In genomic region chr2:187349328-187349944, GRCh38 we compare ENCODE assay signal across 16 cellular contexts.
DNase-seq lines count a peak whose midpoint lies in the region; ATAC-seq and TF ChIP-seq lines count a peak whose summit lies in the region.
"Had no signal": no experiment of that assay in that cellular context is flagged by ENCODE, and none has a peak within 500 bp of the region (broad histone marks: within the 10 kb centered on the region; RNA-seq: fewer than 3 reads in every experiment).

No MANE protein-coding gene starts in this region.

- H3K27me3 ChIP-seq in SK-N-SH (ENCODE audit: insufficient read depth) (no peaks in the 10 kb centered on the region), left ventricle myocardium inferior (ENCODE audit: low read depth) (no peaks in the 10 kb centered on the region), aorta (ENCODE audit: control insufficient read depth in 1 of 2, insufficient read depth in 2 of 2, low read length in 1 of 2) (no peaks in the 10 kb centered on the region), Karpas-422 (ENCODE audit: low read length) (no peaks in the 10 kb centered on the region)
- H3K27me3 ChIP-seq: transverse colon had no signal

- H4K20me1 ChIP-seq in SK-N-SH (ENCODE audit: insufficient read depth) (no peaks in the 10 kb centered on the region), Karpas-422 (ENCODE audit: insufficient read depth, low read depth, low read length) (no peaks in the 10 kb centered on the region)

- TF ChIP-seq RAD21 in SK-N-SH (IDR thresholded peaks at IDR 0.05; ENCODE audit: low read length), result no peak

- no peaks in the 10 kb centered on the region for H3K4me1 ChIP-seq in SK-N-SH (ENCODE audit: control insufficient read depth in 1 of 2, insufficient read depth in 2 of 2, low read depth in 1 of 2, low read length in 1 of 2)
- peaks cover 19% of the 10 kb centered on the region for H3K4me1 ChIP-seq in left ventricle myocardium inferior
- H3K4me1 ChIP-seq in aorta (ENCODE audit: control insufficient read depth in 1 of 2, insufficient read depth in 2 of 2, low read length in 2 of 2), result peaks cover 0 to 2% of the 10 kb centered on the region in 2 donors
- no peaks in the 10 kb centered on the region for H3K4me1 ChIP-seq in Karpas-422 (ENCODE audit: low read length)
- H3K4me1 ChIP-seq: transverse colon had no signal

- DNase-seq in SK-N-SH, result no peak
- DNase-seq in choroid plexus epithelial cell (ENCODE audit: low read depth), result peak; percentile 35
- DNase-seq in left ventricle myocardium inferior, result no peak
- DNase-seq in aorta, result no peak
- DNase-seq in Karpas-422, result no peak
- DNase-seq in DMS53 treated with DMSO at 0.1 percent for 48 hours (lab: John Stamatoyannopoulos, UW; ENCODE audit: unreplicated experiment), result no peak
- DNase-seq: 8988T; activated CD4-positive, alpha-beta memory T cell treated with anti-CD3 and anti-CD28 coated beads, Interleukin-2, amount 10 ng/mL, durations not matched to agents 7 days and 5 days; anterior cingulate cortex; effector memory CD4-positive, alpha-beta T cell; head of caudate nucleus; posterior cingulate gyrus; stimulated activated CD4-positive, alpha-beta T cell treated with anti-CD3 and anti-CD28 coated beads, Interleukin-15, amount 100 ng/mL, for 24 hours; transverse colon had no signal

- no peak for TF ChIP-seq EP300 in SK-N-SH (IDR thresholded peaks at IDR 0.05; ENCODE audit: borderline replicate concordance in 1 of 2, low read depth in 1 of 2, low read length in 1 of 2)

- H3K79me2 ChIP-seq in SK-N-SH (ENCODE audit: insufficient read depth) (no peaks in the 10 kb centered on the region), Karpas-422 (ENCODE audit: low read length) (no peaks in the 10 kb centered on the region)

- ATAC-seq in SK-N-SH treated with all-trans-retinoic acid at 6 μM for 48 hours (no peak), aorta (ENCODE audit: low FRiP score) (peak; percentile 68), GM18517 (IDR thresholded peaks at IDR 0.05; ENCODE audit: unreplicated experiment) (no peak)

- POLR2A ChIA-PET in SK-N-SH (lab: Yijun Ruan, JAX), result no interaction called here

- H3K36me3 ChIP-seq in SK-N-SH (replicated peaks in 1 of 2; ENCODE audit: control insufficient read depth in 1 of 2, insufficient read depth in 2 of 2, low read length in 1 of 2), result no peaks in the 10 kb centered on the region
- H3K36me3 ChIP-seq in left ventricle myocardium inferior, result peaks cover 20% of the 10 kb centered on the region
- H3K36me3 ChIP-seq in aorta (ENCODE audit: control insufficient read depth in 1 of 2, insufficient read depth in 2 of 2, low read length in 1 of 2), result peaks cover 0 to 2% of the 10 kb centered on the region in 2 donors
- no peaks in the 10 kb centered on the region for H3K36me3 ChIP-seq in Karpas-422 (ENCODE audit: insufficient read depth, low read length)
- H3K36me3 ChIP-seq: transverse colon had no signal

- H3K9ac ChIP-seq in SK-N-SH (no peak overlapping the region), Karpas-422 (ENCODE audit: low read length) (no peak overlapping the region)

- H2AFZ ChIP-seq in SK-N-SH (ENCODE audit: low read depth) (peak overlapping the region; percentile 3; the same call in 1 of the 2 replicates), Karpas-422 (ENCODE audit: low read length) (no peak overlapping the region)

- no peaks in the 10 kb centered on the region for H3F3A ChIP-seq in SK-N-SH (replicated peaks; ENCODE audit: insufficient read depth)

- no peak overlapping the region for H3K27ac ChIP-seq in SK-N-SH (ENCODE audit: low read depth in 2 of 2, low read length in 1 of 2)
- H3K27ac ChIP-seq in left ventricle myocardium inferior (replicated peaks), result peak overlapping the region; percentile 63
- H3K27ac ChIP-seq in aorta (ENCODE audit: low read depth in 1 of 2, low read length in 2 of 2), result no peak overlapping the region
- no peak overlapping the region for H3K27ac ChIP-seq in Karpas-422 (ENCODE audit: low read length)
- H3K27ac ChIP-seq: transverse colon had no signal

- H3K9me3 ChIP-seq in SK-N-SH, result no peaks in the 10 kb centered on the region
- H3K9me3 ChIP-seq in left ventricle myocardium inferior (replicated peaks), result no peaks in the 10 kb centered on the region
- no peaks in the 10 kb centered on the region for H3K9me3 ChIP-seq in aorta (ENCODE audit: control insufficient read depth, low read length)
- peaks cover 34% of the 10 kb centered on the region for H3K9me3 ChIP-seq in Karpas-422 (ENCODE audit: low read length)
- H3K9me3 ChIP-seq: transverse colon had no signal

- CTCF ChIA-PET in SK-N-SH (lab: Yijun Ruan, JAX), result no interaction called here

- intact Hi-C loops in left ventricle myocardium inferior (cut with micrococcal nuclease) (no loop called here), aorta (cut with DNase I) (no loop called here)

- WGBS in SK-N-SH (ENCODE audit: low lambda C conversion rate), result 52% methylated on average over 1 of the region's 1 CpG
- 0 to 3% methylated on average over 1 of the region's 1 CpG for WGBS in aorta, 2 donors

- H3K4me3 ChIP-seq in SK-N-SH (ENCODE audit: low read depth in 2 of 2, low read length in 1 of 2) (no peak overlapping the region), choroid plexus epithelial cell (ENCODE audit: low read depth, low read length) (no peak overlapping the region), left ventricle myocardium inferior (no peak overlapping the region), aorta (ENCODE audit: low read length in 2 of 2) (no peak overlapping the region), Karpas-422 (ENCODE audit: low read length) (no peak overlapping the region)
- H3K4me3 ChIP-seq: transverse colon had no signal

- H3K4me2 ChIP-seq in SK-N-SH, result no peak overlapping the region
- no peak overlapping the region for H3K4me2 ChIP-seq in Karpas-422 (ENCODE audit: low read depth, low read length, poor library complexity, severe bottlenecking)

- no peak for TF ChIP-seq CTCF in SK-N-SH (IDR thresholded peaks at IDR 0.05)
- TF ChIP-seq CTCF in choroid plexus epithelial cell (conservative IDR thresholded peaks at IDR 0.05; ENCODE audit: low read depth, low read length), result no peak
- no peak for TF ChIP-seq CTCF in left ventricle myocardium inferior (IDR thresholded peaks at IDR 0.05; ENCODE audit: borderline replicate concordance)

- H3K9me2 ChIP-seq in SK-N-SH (no peaks in the 10 kb centered on the region; the same call in 1 of the 2 replicates), Karpas-422 (replicated peaks; ENCODE audit: insufficient read depth, low read length) (no peaks in the 10 kb centered on the region)

TF ChIP-seq in SK-N-SH, 30 proteins besides CTCF, POLR2A, EP300 and RAD21 (continues in another document):
- no peak for TF ChIP-seq FOXJ3 (CRISPR knock-in tag; IDR thresholded peaks at IDR 0.05)
- no peak for TF ChIP-seq TCF12 (IDR thresholded peaks at IDR 0.05)
- TF ChIP-seq NRF1 (IDR thresholded peaks at IDR 0.05; ENCODE audit: low read depth, low read length), result no peak
- TF ChIP-seq SMC3 (IDR thresholded peaks at IDR 0.05; ENCODE audit: low read depth, low read length), result no peak
- no peak for TF ChIP-seq GABPA (IDR thresholded peaks at IDR 0.05; ENCODE audit: low read depth)
- no peak for TF ChIP-seq MEF2A (IDR thresholded peaks at IDR 0.05; ENCODE audit: borderline replicate concordance, low read depth)
- no peak for TF ChIP-seq RXRA (IDR thresholded peaks at IDR 0.05; ENCODE audit: borderline replicate concordance, low read depth)
- TF ChIP-seq GATA2 (CRISPR knock-in tag; IDR thresholded peaks at IDR 0.05), result no peak
- no peak for TF ChIP-seq USF1 (IDR thresholded peaks at IDR 0.05; ENCODE audit: borderline replicate concordance, low read depth)
- no peak for TF ChIP-seq FOSL2 (IDR thresholded peaks at IDR 0.05; ENCODE audit: borderline replicate concordance, low read depth)
- no peak for TF ChIP-seq ELF1 (IDR thresholded peaks at IDR 0.05)
- no peak for TF ChIP-seq MXI1 (IDR thresholded peaks at IDR 0.05; ENCODE audit: low read depth, low read length)

TF ChIP-seq in SK-N-SH treated with all-trans-retinoic acid at 6 μM for 48 hours, 23 proteins besides CTCF, POLR2A, EP300 and RAD21:
- TF ChIP-seq TOX (CRISPR knock-in tag; IDR thresholded peaks at IDR 0.05; ENCODE audit: borderline replicate concordance) (no peak), ZNF565 (CRISPR knock-in tag; conservative IDR thresholded peaks at IDR 0.05; ENCODE audit: low read depth) (no peak), PPARA (CRISPR knock-in tag; IDR thresholded peaks at IDR 0.05; ENCODE audit: borderline replicate concordance) (no peak)
